ENCODE assay signal across 1 cellular context in genomic region chr17:59842901-59843652, GRCh38.
TF ChIP-seq lines count a peak whose summit lies in the region.

No MANE protein-coding gene starts in this region.

TF ChIP-seq in HepG2, 621 proteins besides CTCF, POLR2A, EP300 and RAD21 (continued from another document and continues in another):
- TF ChIP-seq TIGD3 (CRISPR knock-in tag; IDR thresholded peaks at IDR 0.05; ENCODE audit: borderline replicate concordance) (no peak), TBL1XR1 (IDR thresholded peaks at IDR 0.05; ENCODE audit: borderline replicate concordance, low read length, partially characterized antibody) (peak; percentile 45), JUNB (CRISPR knock-in tag; IDR thresholded peaks at IDR 0.05; ENCODE audit: borderline replicate concordance) (peak; percentile 77; the same call in 1 of the 2 replicates), SKI (IDR thresholded peaks at IDR 0.05; ENCODE audit: partially characterized antibody) (peak; percentile 19), ZNF180 (CRISPR knock-in tag; IDR thresholded peaks at IDR 0.05; ENCODE audit: borderline replicate concordance, low read depth) (0 out of 2 replicates have a peak, but pooled peaks have one; percentile 52), BATF2 (CRISPR knock-in tag; IDR thresholded peaks at IDR 0.05) (peak; percentile 62; the same call in 1 of the 2 replicates), ZNF281 (CRISPR knock-in tag; IDR thresholded peaks at IDR 0.05; ENCODE audit: borderline replicate concordance) (peak; percentile 48; the same call in 1 of the 2 replicates), IRF1 (CRISPR knock-in tag; IDR thresholded peaks at IDR 0.05; ENCODE audit: low read depth) (0 out of 2 replicates have a peak, but pooled peaks have one; percentile 3), STAT5B (CRISPR knock-in tag; IDR thresholded peaks at IDR 0.05) (peak; percentile 23; the same call in 1 of the 2 replicates), MLLT10 (CRISPR knock-in tag; IDR thresholded peaks at IDR 0.05) (no peak), PHB2 (IDR thresholded peaks at IDR 0.05; ENCODE audit: partially characterized antibody) (no peak), ZNF446 (CRISPR knock-in tag; IDR thresholded peaks at IDR 0.05) (no peak), CHCHD3 (CRISPR knock-in tag; IDR thresholded peaks at IDR 0.05) (no peak), KDM4B (CRISPR knock-in tag; IDR thresholded peaks at IDR 0.05) (no peak; the same call in 1 of the 2 replicates), ZNF33B (CRISPR knock-in tag; IDR thresholded peaks at IDR 0.05) (no peak; the same call in 1 of the 2 replicates), AHR (CRISPR knock-in tag; IDR thresholded peaks at IDR 0.05) (no peak; the same call in 1 of the 2 replicates), PHF21A (CRISPR knock-in tag; IDR thresholded peaks at IDR 0.05) (no peak), TBX2 (CRISPR knock-in tag; IDR thresholded peaks at IDR 0.05; ENCODE audit: borderline replicate concordance) (peak; percentile 66), ZNF543 (CRISPR knock-in tag; IDR thresholded peaks at IDR 0.05) (0 out of 2 replicates have a peak, but pooled peaks have one; percentile 11), GTF3A (CRISPR knock-in tag; conservative IDR thresholded peaks at IDR 0.05) (no peak), CSRNP1 (CRISPR knock-in tag; IDR thresholded peaks at IDR 0.05) (0 out of 2 replicates have a peak, but pooled peaks have one; percentile 16), ZNF800 (CRISPR knock-in tag; IDR thresholded peaks at IDR 0.05) (no peak; the same call in 1 of the 2 replicates), KIAA2018 (CRISPR knock-in tag; IDR thresholded peaks at IDR 0.05; ENCODE audit: borderline replicate concordance) (no peak), HDAC2 (CRISPR knock-in tag; IDR thresholded peaks at IDR 0.05) (0 out of 2 replicates have a peak, but pooled peaks have one; percentile 10), GATAD2A (CRISPR knock-in tag; IDR thresholded peaks at IDR 0.05) (peak; percentile 86), SMAD9 (CRISPR knock-in tag; IDR thresholded peaks at IDR 0.05) (no peak), SP1 (IDR thresholded peaks at IDR 0.05) (no peak), SP1 (CRISPR knock-in tag; IDR thresholded peaks at IDR 0.05) (no peak), SIN3A (IDR thresholded peaks at IDR 0.05; ENCODE audit: borderline replicate concordance, low read depth, low read length) (peak; percentile 24; the same call in 1 of the 2 replicates), XRCC5 (optimal IDR thresholded peaks at IDR 0.05; ENCODE audit: low read length) (no peak), ZNF335 (CRISPR knock-in tag; IDR thresholded peaks at IDR 0.05) (peak; percentile 51; the same call in 1 of the 2 replicates), JUND (CRISPR knock-in tag; IDR thresholded peaks at IDR 0.05) (peak; percentile 78), ZNF687 (CRISPR knock-in tag; IDR thresholded peaks at IDR 0.05) (peak; percentile 68), ZNF414 (CRISPR knock-in tag; IDR thresholded peaks at IDR 0.05) (no peak; the same call in 1 of the 2 replicates), MED1 (CRISPR knock-in tag; IDR thresholded peaks at IDR 0.05) (peak; percentile 85), ELF1 (CRISPR knock-in tag; IDR thresholded peaks at IDR 0.05) (peak; percentile 57)
